Comparison of ENCODE assay signal across 8 cellular contexts in the genomic region with DNA sequence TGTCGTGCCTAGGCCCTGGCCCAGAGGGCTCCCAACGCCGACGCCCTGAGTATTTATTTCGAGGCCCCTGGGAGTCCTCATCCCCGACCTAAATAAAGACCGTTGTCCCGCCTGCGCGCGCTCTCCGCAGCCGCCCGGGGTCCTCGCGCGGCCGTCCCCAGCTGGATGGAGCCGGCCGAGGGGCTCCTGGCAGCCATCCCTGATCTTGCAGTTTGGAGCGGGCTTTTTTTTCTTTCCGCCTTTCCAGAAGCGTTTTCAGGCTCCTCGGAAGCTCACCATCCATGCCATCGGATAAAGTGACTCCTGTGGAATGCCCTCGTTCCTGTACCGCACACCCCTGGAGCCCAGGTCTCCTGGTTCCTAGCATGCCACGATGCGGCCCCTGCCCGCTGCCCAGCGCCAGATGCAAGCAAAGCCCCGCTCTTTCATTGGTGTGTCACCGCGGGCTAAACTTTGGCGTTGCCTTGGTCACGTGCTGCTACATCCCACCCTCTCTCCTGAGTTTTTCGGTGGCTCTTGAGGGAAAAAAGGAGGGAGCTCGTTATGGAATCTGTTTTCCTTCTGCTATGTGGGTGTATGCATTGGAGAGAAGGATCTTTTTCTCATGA. TPM values are rescaled to one million over a fixed set of nuclear protein-coding genes. Genes with fewer than 3 reads are reported as not detected.
DNase-seq lines count a peak whose midpoint lies in the region; ATAC-seq and TF ChIP-seq lines count a peak whose summit lies in the region.

No MANE protein-coding gene starts in this region.

- peaks cover 22% of the 10 kb centered on the region for H3K4me1 ChIP-seq in CD8-positive, alpha-beta memory T cell (ENCODE audit: insufficient read depth, low read length)
- peaks cover 13% of the 10 kb centered on the region for H3K4me1 ChIP-seq in HUES6 (ENCODE audit: control insufficient read depth, insufficient read depth, low read length)

- no peaks in the 10 kb centered on the region for H3K36me3 ChIP-seq in CD8-positive, alpha-beta memory T cell (ENCODE audit: insufficient read depth, low read length)
- H3K36me3 ChIP-seq in HUES6 (ENCODE audit: control insufficient read depth, insufficient read depth, low read length): no peaks in the 10 kb centered on the region
- no peaks in the 10 kb centered on the region for H3K36me3 ChIP-seq in SK-N-MC (ENCODE audit: insufficient read depth, low read length)

- peak overlapping the region in 6 of 8 donors; percentile 92 to 98 (median 94) for H3K27ac Mint-ChIP-seq in CD8-positive, alpha-beta memory T cell
- H3K27ac Mint-ChIP-seq in stimulated activated naive CD8-positive, alpha-beta T cell treated with anti-CD3 and anti-CD28 coated beads, Interleukin-15, Interleukin-2, amounts not matched to agents 100 ng/mL and 50 ng/mL, for 24 hours: peak overlapping the region; percentile 91

- POLR2A ChIA-PET in CD8-positive, alpha-beta memory T cell (lab: Charles Lee): interaction anchor here (1.0 to 2.6 kb wide), 6 partner anchors 59 to 398 kb away, joined by 3 to 14 read pairs (median 6); a partner anchor contains a TSS

- H3K9ac ChIP-seq in HUES6 (ENCODE audit: low read length) (peak overlapping the region; percentile 89), SK-N-MC (ENCODE audit: insufficient read length) (peak overlapping the region; percentile 93)

- TF ChIP-seq POLR2A in lower leg skin (IDR thresholded peaks at IDR 0.05): no peak

- H3K4me3 ChIP-seq in CD8-positive, alpha-beta memory T cell (ENCODE audit: low read length): peak overlapping the region; percentile 98
- H3K4me3 ChIP-seq in HUES6 (ENCODE audit: low read depth, low read length) (peak overlapping the region; percentile 84), SK-N-MC (peak overlapping the region; percentile 87), coronary artery (peak overlapping the region; percentile 93), lower leg skin (ENCODE audit: low read depth, poor library complexity, severe bottlenecking) (peak overlapping the region; percentile 58)

- no peaks in the 10 kb centered on the region for H3K9me3 Mint-ChIP-seq in CD8-positive, alpha-beta memory T cell
- H3K9me3 Mint-ChIP-seq in stimulated activated naive CD8-positive, alpha-beta T cell treated with anti-CD3 and anti-CD28 coated beads, Interleukin-15, Interleukin-2, amounts not matched to agents 100 ng/mL and 50 ng/mL, for 24 hours: no peaks in the 10 kb centered on the region

- 0% methylated on average over 38 of the region's 38 CpGs for WGBS in lower leg skin, 2 donors

- H3K36me3 Mint-ChIP-seq in CD8-positive, alpha-beta memory T cell: peaks cover 0 to 10% (median 1%) of the 10 kb centered on the region in 3 donors
- H3K36me3 Mint-ChIP-seq in stimulated activated naive CD8-positive, alpha-beta T cell treated with anti-CD3 and anti-CD28 coated beads, Interleukin-15, Interleukin-2, amounts not matched to agents 100 ng/mL and 50 ng/mL, for 24 hours (ENCODE audit: low read depth): no peaks in the 10 kb centered on the region

- TF ChIP-seq CTCF in coronary artery (IDR thresholded peaks at IDR 0.05) (no peak), lower leg skin (IDR thresholded peaks at IDR 0.05) (no peak)

- peaks cover 0 to 2% of the 10 kb centered on the region in 2 donors for H3K27me3 Mint-ChIP-seq in CD8-positive, alpha-beta memory T cell
- H3K27me3 Mint-ChIP-seq in stimulated activated naive CD8-positive, alpha-beta T cell treated with anti-CD3 and anti-CD28 coated beads, Interleukin-15, Interleukin-2, amounts not matched to agents 100 ng/mL and 50 ng/mL, for 24 hours: no peaks in the 10 kb centered on the region

- H3K4me3 Mint-ChIP-seq in CD8-positive, alpha-beta memory T cell: peak overlapping the region; percentile 92 to 99 (median 94)
- peak overlapping the region; percentile 93 for H3K4me3 Mint-ChIP-seq in stimulated activated naive CD8-positive, alpha-beta T cell treated with anti-CD3 and anti-CD28 coated beads, Interleukin-15, Interleukin-2, amounts not matched to agents 100 ng/mL and 50 ng/mL, for 24 hours

- no peaks in the 10 kb centered on the region for H3K27me3 ChIP-seq in CD8-positive, alpha-beta memory T cell (ENCODE audit: insufficient read depth, low read length, poor library complexity, severe bottlenecking)
- no peaks in the 10 kb centered on the region for H3K27me3 ChIP-seq in HUES6 (ENCODE audit: control insufficient read depth, insufficient read depth, low read length)

- no peaks in the 10 kb centered on the region for H3K9me3 ChIP-seq in CD8-positive, alpha-beta memory T cell (ENCODE audit: low read length)
- H3K9me3 ChIP-seq in HUES6 (ENCODE audit: control insufficient read depth, insufficient read depth, low read depth, low read length) (no peaks in the 10 kb centered on the region), SK-N-MC (ENCODE audit: low read depth, low read length) (no peaks in the 10 kb centered on the region)

- H3K4me1 Mint-ChIP-seq in CD8-positive, alpha-beta memory T cell: peaks cover 30 to 47% (median 33%) of the 10 kb centered on the region in 3 donors
- H3K4me1 Mint-ChIP-seq in stimulated activated naive CD8-positive, alpha-beta T cell treated with anti-CD3 and anti-CD28 coated beads, Interleukin-15, Interleukin-2, amounts not matched to agents 100 ng/mL and 50 ng/mL, for 24 hours (ENCODE audit: low read depth): peaks cover 36% of the 10 kb centered on the region

- peak in 2 of 5 donors; percentile 5 to 13 for DNase-seq in CD8-positive, alpha-beta memory T cell
- DNase-seq in SK-N-MC (ENCODE audit: low read depth, low spot score): no peak
- DNase-seq in coronary artery (ENCODE audit: low spot score): no peak
- DNase-seq in lower leg skin (ENCODE audit: low spot score in 2 of 2): no peak

- ATAC-seq in GM21786 (IDR thresholded peaks at IDR 0.05; ENCODE audit: unreplicated experiment): no peak
- ATAC-seq in GM19023 (IDR thresholded peaks at IDR 0.05; ENCODE audit: unreplicated experiment): no peak

- peak overlapping the region; percentile 87 for H3K27ac ChIP-seq in CD8-positive, alpha-beta memory T cell (ENCODE audit: low read depth, low read length)
- H3K27ac ChIP-seq in HUES6 (ENCODE audit: low read depth, low read length): peak overlapping the region; percentile 83
- peak overlapping the region; percentile 81 for H3K27ac ChIP-seq in SK-N-MC
- H3K27ac ChIP-seq in coronary artery: peak overlapping the region; percentile 94 to 95

- CTCF ChIA-PET in CD8-positive, alpha-beta memory T cell (lab: Charles Lee): interaction anchor here (0.6 to 2.1 kb wide), 5 partner anchors 9 to 343 kb away, joined by 4 to 13 read pairs (median 5); a partner anchor contains a TSS

- intact Hi-C loops in lower leg skin (cut with DNase I; ENCODE audit: low total_unique reads): no loop called here

RNA-seq across cellular contexts. Expression of a gene that starts 0.7 kb away (rescaled TPM):
- 10 to 100 TPM; 63.3 to 66.0 TPM for total RNA-seq in CD8-positive, alpha-beta memory T cell
- polyA plus RNA-seq in CD8-positive, alpha-beta memory T cell: 18.8 TPM
- 100 to 1,000 TPM in 1 of 4 donors, 10 to 100 TPM in 3; 39.3 to 103 (median 79.0) TPM for total RNA-seq in lower leg skin

RNA-seq across cellular contexts. Expression of a gene that starts 51.7 kb away (rescaled TPM):
- 100 to 1,000 TPM; 180 to 189 TPM for total RNA-seq in CD8-positive, alpha-beta memory T cell
- polyA plus RNA-seq in CD8-positive, alpha-beta memory T cell: 158 TPM
- total RNA-seq in lower leg skin: 10 to 100 TPM; 55.1 to 96.5 (median 75.4) TPM

RNA-seq across cellular contexts. Expression of a gene that starts 58.2 kb away (rescaled TPM):
- total RNA-seq in CD8-positive, alpha-beta memory T cell: 10 to 100 TPM in 1 of 2 experiments, 1 to 10 TPM in 1; 6.9 to 11.1 TPM
- 0.15 TPM for polyA plus RNA-seq in CD8-positive, alpha-beta memory T cell
- total RNA-seq in lower leg skin: 10 to 100 TPM; 11.7 to 23.2 (median 17.8) TPM

RNA-seq across cellular contexts. Expression of a gene that starts 59.2 kb away (rescaled TPM):
- 10 to 100 TPM; 49.7 to 56.9 TPM for total RNA-seq in CD8-positive, alpha-beta memory T cell
- 152 TPM for polyA plus RNA-seq in CD8-positive, alpha-beta memory T cell
- 10 to 100 TPM; 42.7 to 70.8 (median 50.8) TPM for total RNA-seq in lower leg skin
